In the genomic region with DNA sequence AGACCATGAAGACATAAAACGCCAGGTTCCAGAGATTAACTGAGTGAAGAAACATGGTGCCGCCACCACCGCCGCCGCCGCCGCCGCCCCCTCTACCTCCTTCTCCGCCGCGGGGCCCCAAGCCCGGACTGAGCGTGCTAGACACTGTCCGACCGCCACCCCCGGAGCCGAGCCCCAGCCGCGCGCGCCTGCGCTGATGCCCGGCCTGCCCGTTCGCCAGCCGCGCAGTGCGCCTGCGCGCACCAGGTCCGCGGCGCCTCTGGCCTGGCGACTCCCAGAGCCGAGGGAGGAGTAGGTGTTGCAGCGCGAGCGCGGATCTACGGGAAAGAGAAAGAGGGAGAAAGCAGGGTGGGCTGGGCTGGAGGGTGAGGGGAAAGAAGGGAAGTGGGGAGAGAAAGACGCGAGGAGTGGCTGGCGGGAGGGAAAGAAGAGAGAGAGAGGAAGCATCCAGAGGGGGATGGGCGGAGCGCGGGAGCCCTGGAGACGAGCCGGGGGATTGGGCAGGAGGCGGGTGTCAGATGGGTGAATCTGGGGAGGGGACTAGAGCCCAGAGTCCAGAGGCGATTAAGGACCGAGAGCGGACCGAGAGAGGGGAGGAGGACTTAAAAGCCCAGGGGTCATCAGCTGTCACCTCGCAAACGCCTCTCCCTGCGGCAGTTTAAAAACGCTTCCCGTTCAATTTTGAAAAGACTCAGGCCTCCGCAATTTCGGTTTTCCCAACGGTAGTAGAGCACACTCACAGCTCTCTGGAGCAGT, we compare ENCODE assay signal across 1 cellular context.
TF ChIP-seq lines count a peak whose summit lies in the region.

A gene with protein sequence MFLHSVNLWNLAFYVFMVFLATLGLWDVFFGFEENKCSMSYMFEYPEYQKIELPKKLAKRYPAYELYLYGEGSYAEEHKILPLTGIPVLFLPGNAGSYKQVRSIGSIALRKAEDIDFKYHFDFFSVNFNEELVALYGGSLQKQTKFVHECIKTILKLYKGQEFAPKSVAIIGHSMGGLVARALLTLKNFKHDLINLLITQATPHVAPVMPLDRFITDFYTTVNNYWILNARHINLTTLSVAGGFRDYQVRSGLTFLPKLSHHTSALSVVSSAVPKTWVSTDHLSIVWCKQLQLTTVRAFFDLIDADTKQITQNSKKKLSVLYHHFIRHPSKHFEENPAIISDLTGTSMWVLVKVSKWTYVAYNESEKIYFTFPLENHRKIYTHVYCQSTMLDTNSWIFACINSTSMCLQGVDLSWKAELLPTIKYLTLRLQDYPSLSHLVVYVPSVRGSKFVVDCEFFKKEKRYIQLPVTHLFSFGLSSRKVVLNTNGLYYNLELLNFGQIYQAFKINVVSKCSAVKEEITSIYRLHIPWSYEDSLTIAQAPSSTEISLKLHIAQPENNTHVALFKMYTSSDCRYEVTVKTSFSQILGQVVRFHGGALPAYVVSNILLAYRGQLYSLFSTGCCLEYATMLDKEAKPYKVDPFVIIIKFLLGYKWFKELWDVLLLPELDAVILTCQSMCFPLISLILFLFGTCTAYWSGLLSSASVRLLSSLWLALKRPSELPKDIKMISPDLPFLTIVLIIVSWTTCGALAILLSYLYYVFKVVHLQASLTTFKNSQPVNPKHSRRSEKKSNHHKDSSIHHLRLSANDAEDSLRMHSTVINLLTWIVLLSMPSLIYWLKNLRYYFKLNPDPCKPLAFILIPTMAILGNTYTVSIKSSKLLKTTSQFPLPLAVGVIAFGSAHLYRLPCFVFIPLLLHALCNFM (minus strand): TSS at position 146 of the 756 bp plus-strand sequence. CDS start 91 bp downstream, at position 55.

TF ChIP-seq in GM12878, 131 proteins besides CTCF, POLR2A, EP300 and RAD21 (continued from another document):
- TF ChIP-seq MYB (IDR thresholded peaks at IDR 0.05; ENCODE audit: borderline replicate concordance, low read depth, low read length): no peak
